ENCODE assay signal across 22 cellular contexts in genomic region chr5:88770290-88771257, GRCh38.
A peak's percentile ranks its signal among the peaks of the same experiment; 100 is the strongest.
DNase-seq lines count a peak whose midpoint lies in the region; ATAC-seq, FAIRE-seq and TF ChIP-seq lines count a peak whose summit lies in the region.
"Had no signal": no experiment of that assay in that cellular context is flagged by ENCODE, and none has a peak within 500 bp of the region (broad histone marks: within the 10 kb centered on the region; RNA-seq: fewer than 3 reads in every experiment).

No MANE protein-coding gene starts in this region.

- intact Hi-C loops in psoas muscle (cut with DNase I), result no loop called here
- intact Hi-C loops in upper lobe of right lung (cut with DNase I), result no loop called here

- H3K9me3 ChIP-seq in OCI-LY3 (ENCODE audit: insufficient read depth, low read length) (peaks cover 21% of the 10 kb centered on the region; the same call in 1 of the 2 replicates), psoas muscle (no peaks in the 10 kb centered on the region), gastroesophageal sphincter (no peaks in the 10 kb centered on the region), upper lobe of right lung (no peaks in the 10 kb centered on the region)
- H3K9me3 ChIP-seq: breast epithelium, sigmoid colon, thyroid gland had no signal

- H4K20me1 ChIP-seq in OCI-LY3 (ENCODE audit: insufficient read depth, low read length), result no peaks in the 10 kb centered on the region

- H3K4me1 ChIP-seq in OCI-LY3 (ENCODE audit: low read length) (peaks cover 29% of the 10 kb centered on the region), psoas muscle (peaks cover 39% of the 10 kb centered on the region), gastroesophageal sphincter (peaks cover 0 to 6% (median 0%) of the 10 kb centered on the region in 3 donors), upper lobe of right lung (no peaks in the 10 kb centered on the region)
- H3K4me1 ChIP-seq: breast epithelium, parathyroid adenoma had no signal

- no peak overlapping the region for H3K9ac ChIP-seq in OCI-LY3 (ENCODE audit: low read length)
- H3K9ac ChIP-seq: parathyroid adenoma had no signal

- H3K27ac ChIP-seq in OCI-LY3 (ENCODE audit: low read length), result peak overlapping the region; percentile 54
- H3K27ac ChIP-seq in psoas muscle, result peak overlapping the region; percentile 70
- no peak overlapping the region for H3K27ac ChIP-seq in gastroesophageal sphincter
- no peak overlapping the region for H3K27ac ChIP-seq in upper lobe of right lung
- H3K27ac ChIP-seq: breast epithelium, parathyroid adenoma, sigmoid colon, thyroid gland had no signal

- H3K4me2 ChIP-seq in OCI-LY3 (ENCODE audit: low read length), result peak overlapping the region; percentile 13; the same call in 1 of the 2 replicates

- H3K27me3 ChIP-seq in OCI-LY3 (ENCODE audit: low read depth, low read length) (no peaks in the 10 kb centered on the region), bronchial epithelial cell (ENCODE audit: control insufficient read depth, insufficient read depth, low read length) (no peaks in the 10 kb centered on the region), psoas muscle (ENCODE audit: insufficient read depth in 3 of 3, low read length in 2 of 3) (no peaks in the 10 kb centered on the region), gastroesophageal sphincter (no peaks in the 10 kb centered on the region), upper lobe of right lung (no peaks in the 10 kb centered on the region)
- H3K27me3 ChIP-seq: breast epithelium, sigmoid colon, thyroid gland had no signal

- H2AFZ ChIP-seq in OCI-LY3 (ENCODE audit: low read depth, low read length), result no peak overlapping the region
- H2AFZ ChIP-seq: parathyroid adenoma had no signal

- no peak for ATAC-seq in psoas muscle
- ATAC-seq in gastroesophageal sphincter, result no peak
- ATAC-seq in upper lobe of right lung, result no peak
- ATAC-seq: CD8-positive, alpha-beta T cell; left colon; Right ventricle myocardium inferior had no signal

- peak; percentile 15 for DNase-seq in EL
- DNase-seq in bronchial epithelial cell (ENCODE audit: low read depth), result peak; percentile 52
- DNase-seq in psoas muscle, result no peak
- DNase-seq in SW 1271 (lab: John Stamatoyannopoulos, UW), result no peak
- DNase-seq in NCI-H2029 (lab: John Stamatoyannopoulos, UW), result no peak
- no peak for DNase-seq in upper lobe of right lung
- DNase-seq: activated CD8-positive, alpha-beta memory T cell treated with anti-CD3 and anti-CD28 coated beads, Interleukin-2, amount 50 U/mL, for 48 hours; activated naive CD8-positive, alpha-beta T cell treated with anti-CD3 and anti-CD28 coated beads, Interleukin-2, amount 10 ng/mL, durations not matched to agents 7 days and 5 days; CD8-positive, alpha-beta T cell; left colon; mesendoderm; NCI-H1417 treated with DMSO at 0.1 percent for 48 hours; NCI-H69; sigmoid colon; stimulated activated naive CD4-positive, alpha-beta T cell; T-helper 1 cell; thyroid gland had no signal

- TF ChIP-seq POLR2A in gastroesophageal sphincter (IDR thresholded peaks at IDR 0.05), result no peak

- H3K36me3 ChIP-seq in OCI-LY3 (replicated peaks; ENCODE audit: low read depth, low read length) (peaks cover 73% of the 10 kb centered on the region), bronchial epithelial cell (ENCODE audit: control insufficient read depth, insufficient read depth, low read length) (no peaks in the 10 kb centered on the region), psoas muscle (ENCODE audit: insufficient read depth in 1 of 2, low read depth in 1 of 2) (peaks cover 0 to 41% of the 10 kb centered on the region in 2 donors), gastroesophageal sphincter (peaks cover 0 to 19% of the 10 kb centered on the region in 2 donors), upper lobe of right lung (peaks cover 10% of the 10 kb centered on the region)
- H3K36me3 ChIP-seq: breast epithelium, sigmoid colon, thyroid gland had no signal

- no peak overlapping the region for H3K4me3 ChIP-seq in OCI-LY3 (ENCODE audit: low read length)
- H3K4me3 ChIP-seq in bronchial epithelial cell (ENCODE audit: low read depth, low read length), result no peak overlapping the region
- H3K4me3 ChIP-seq in psoas muscle, result no peak overlapping the region
- H3K4me3 ChIP-seq in gastroesophageal sphincter, result no peak overlapping the region
- no peak overlapping the region for H3K4me3 ChIP-seq in upper lobe of right lung
- H3K4me3 ChIP-seq: breast epithelium, sigmoid colon, thyroid gland had no signal

- FAIRE-seq in bronchial epithelial cell (lab: Jason Lieb, UNC), result no peak

- 93% methylated on average over 8 of the region's 8 CpGs for WGBS in psoas muscle, 3 donors
- 91 to 94% methylated on average over 8 of the region's 8 CpGs for WGBS in gastroesophageal sphincter (ENCODE audit: low coverage in 1 of 2), 2 donors

- peaks cover 39% of the 10 kb centered on the region for H3K79me2 ChIP-seq in OCI-LY3 (ENCODE audit: low read length)
- H3K79me2 ChIP-seq: parathyroid adenoma had no signal

- TF ChIP-seq CTCF in OCI-LY3 (IDR thresholded peaks at IDR 0.05; ENCODE audit: low read depth, low read length) (no peak), bronchial epithelial cell (IDR thresholded peaks at IDR 0.05; ENCODE audit: insufficient read depth, low read length, severe bottlenecking) (no peak), psoas muscle (IDR thresholded peaks at IDR 0.05) (no peak), gastroesophageal sphincter (IDR thresholded peaks at IDR 0.05) (no peak), upper lobe of right lung (IDR thresholded peaks at IDR 0.05) (no peak)

- TF ChIP-seq EP300 in gastroesophageal sphincter (IDR thresholded peaks at IDR 0.05), result no peak

Comparison
In these comparisons a context has a peak if more than half of its experiments do, and no peak if none do; other contexts are left out.
1. DNase-seq: peak in EL (single experiment) and bronchial epithelial cell (single experiment); none in psoas muscle (0 of 2), SW 1271 (0 of 2), NCI-H2029 (single experiment) and upper lobe of right lung (single experiment).
2. H3K27ac ChIP-seq: peak in OCI-LY3 (single experiment) and psoas muscle (single experiment); none in gastroesophageal sphincter (0 of 4) and upper lobe of right lung (single experiment).